In the genomic region with DNA sequence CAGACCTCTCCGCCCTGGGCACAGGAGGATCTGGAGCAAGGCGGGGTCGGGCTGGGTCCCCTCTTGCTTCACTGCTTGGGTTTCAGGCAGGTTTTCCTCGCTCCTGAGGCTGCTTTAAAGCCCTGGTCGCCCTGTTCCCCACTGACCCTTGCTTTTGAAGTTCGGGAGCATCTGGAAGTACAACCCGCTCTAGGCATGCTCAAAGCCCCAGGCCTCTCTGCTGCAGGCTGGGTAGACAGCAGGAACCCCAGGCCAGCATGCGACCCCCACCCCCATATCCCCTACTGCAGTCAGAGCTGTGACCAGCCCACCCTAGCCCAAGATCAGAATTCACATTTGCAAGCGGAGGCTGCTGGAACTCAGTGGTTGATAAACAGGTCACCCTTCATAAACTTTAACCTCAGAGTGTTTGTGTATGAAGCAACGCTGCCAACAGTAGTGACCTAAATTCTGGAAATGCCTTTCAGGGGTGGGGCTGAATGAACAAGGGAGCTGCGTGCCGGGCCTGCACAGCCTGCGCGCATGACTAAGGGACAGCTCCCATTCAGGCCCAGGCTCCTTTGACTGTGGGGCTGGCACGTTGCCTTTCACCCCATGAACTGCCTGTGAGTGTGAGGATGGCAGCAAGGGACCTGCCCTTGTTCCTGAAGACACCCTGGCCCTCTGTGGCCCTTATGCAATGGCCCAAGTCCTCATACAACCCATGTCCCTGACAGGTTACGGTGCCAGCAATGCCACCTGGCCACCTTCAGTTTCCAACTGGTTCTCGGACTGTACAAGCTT, we compare ENCODE assay signal across 8 cellular contexts. TPM values are rescaled to one million over a fixed set of nuclear protein-coding genes. Genes with fewer than 3 reads are reported as not detected.
DNase-seq lines count a peak whose midpoint lies in the region; ATAC-seq and TF ChIP-seq lines count a peak whose summit lies in the region.

No MANE protein-coding gene starts in this region.

- CTCF ChIA-PET in SK-N-SH (lab: Yijun Ruan, JAX): no interaction called here
- CTCF ChIA-PET in activated naive CD4-positive, alpha-beta T cell treated with anti-CD3 and anti-CD28 coated beads, Interleukin-2, amount 10 ng/mL, durations not matched to agents 7 days and 5 days (lab: Charles Lee): no interaction called here

- no peak overlapping the region for H2BK120ac ChIP-seq in mesenchymal stem cell (ENCODE audit: low read depth, low read length)

- H2BK5ac ChIP-seq in mesenchymal stem cell (ENCODE audit: low read depth, low read length, poor library complexity, severe bottlenecking): no peak overlapping the region

- H2AK5ac ChIP-seq in mesenchymal stem cell (ENCODE audit: low read length, severe bottlenecking): peak overlapping the region; percentile 16

- no peaks in the 10 kb centered on the region for H3K27me3 ChIP-seq in SK-N-SH (ENCODE audit: insufficient read depth)
- H3K27me3 ChIP-seq in mesenchymal stem cell (ENCODE audit: control insufficient read depth in 1 of 2, insufficient read depth in 1 of 2, low read length in 2 of 2): no peaks in the 10 kb centered on the region

- no peak for DNase-seq in SK-N-SH
- DNase-seq in effector memory CD8-positive, alpha-beta T cell: peak in 2 of 3 experiments; percentile 30 to 31
- DNase-seq in mesenchymal stem cell: peak; percentile 63
- no peak for DNase-seq in NCI-H2196 treated with DMSO at 0.1 percent for 48 hours (lab: John Stamatoyannopoulos, UW; ENCODE audit: unreplicated experiment)
- no peak for DNase-seq in DMS 273 (lab: John Stamatoyannopoulos, UW; ENCODE audit: unreplicated experiment)
- DNase-seq in activated naive CD4-positive, alpha-beta T cell treated with anti-CD3 and anti-CD28 coated beads, Interleukin-2, amount 10 ng/mL, durations not matched to agents 7 days and 5 days: no peak

- H3K4me2 ChIP-seq in SK-N-SH (no peak overlapping the region), mesenchymal stem cell (ENCODE audit: low read length, poor library complexity, severe bottlenecking) (no peak overlapping the region)

- H3K23ac ChIP-seq in mesenchymal stem cell (ENCODE audit: low read length in 2 of 2): no peak overlapping the region

- no peak overlapping the region for H3K4me3 ChIP-seq in SK-N-SH (ENCODE audit: low read depth in 2 of 2, low read length in 1 of 2)
- peak overlapping the region in 1 of 2 experiments; percentile 24 for H3K4me3 ChIP-seq in mesenchymal stem cell (ENCODE audit: insufficient read depth in 1 of 2, low read depth in 1 of 2, low read length in 2 of 2)

- H3K27ac ChIP-seq in SK-N-SH (ENCODE audit: low read depth in 2 of 2, low read length in 1 of 2) (no peak overlapping the region), mesenchymal stem cell (ENCODE audit: low read length, poor library complexity, severe bottlenecking) (no peak overlapping the region)

- no peaks in the 10 kb centered on the region for H4K20me1 ChIP-seq in SK-N-SH (ENCODE audit: insufficient read depth)

- peaks cover 8% of the 10 kb centered on the region for H3K36me3 Mint-ChIP-seq in effector memory CD8-positive, alpha-beta T cell (ENCODE audit: insufficient read depth)
- no peaks in the 10 kb centered on the region for H3K36me3 Mint-ChIP-seq in activated naive CD4-positive, alpha-beta T cell treated with anti-CD3 and anti-CD28 coated beads, Interleukin-2, amount 10 ng/mL, durations not matched to agents 7 days and 5 days

- POLR2A ChIA-PET in SK-N-SH (lab: Yijun Ruan, JAX): no interaction called here

- no peak for TF ChIP-seq CTCF in SK-N-SH (IDR thresholded peaks at IDR 0.05)

- H3K27ac Mint-ChIP-seq in effector memory CD8-positive, alpha-beta T cell: peak overlapping the region in 1 of 2 donors; percentile 93
- no peak overlapping the region for H3K27ac Mint-ChIP-seq in activated naive CD4-positive, alpha-beta T cell treated with anti-CD3 and anti-CD28 coated beads, Interleukin-2, amount 10 ng/mL, durations not matched to agents 7 days and 5 days

- H3K9me3 ChIP-seq in SK-N-SH (no peaks in the 10 kb centered on the region), mesenchymal stem cell (ENCODE audit: control insufficient read depth, low read length) (no peaks in the 10 kb centered on the region)

- H3K4me1 ChIP-seq in SK-N-SH (ENCODE audit: control insufficient read depth in 1 of 2, insufficient read depth in 2 of 2, low read depth in 1 of 2, low read length in 1 of 2) (peaks cover 0 to 5% of the 10 kb centered on the region in 2 experiments; a peak in 2 of 4 replicates), mesenchymal stem cell (ENCODE audit: control insufficient read depth, insufficient read depth, low read depth, low read length) (peaks cover 22% of the 10 kb centered on the region)

- H3K36me3 ChIP-seq in SK-N-SH (replicated peaks in 1 of 2; ENCODE audit: control insufficient read depth in 1 of 2, insufficient read depth in 2 of 2, low read length in 1 of 2) (no peaks in the 10 kb centered on the region), mesenchymal stem cell (ENCODE audit: control insufficient read depth in 1 of 2, insufficient read depth in 2 of 2, low read depth in 1 of 2, low read length in 2 of 2) (no peaks in the 10 kb centered on the region)

- H3F3A ChIP-seq in SK-N-SH (replicated peaks; ENCODE audit: insufficient read depth): no peaks in the 10 kb centered on the region

- H3K9me2 ChIP-seq in SK-N-SH: no peaks in the 10 kb centered on the region

- H3K4me1 Mint-ChIP-seq in effector memory CD8-positive, alpha-beta T cell (ENCODE audit: low read depth in 2 of 2): peaks cover 8 to 24% of the 10 kb centered on the region in 2 donors
- H3K4me1 Mint-ChIP-seq in activated naive CD4-positive, alpha-beta T cell treated with anti-CD3 and anti-CD28 coated beads, Interleukin-2, amount 10 ng/mL, durations not matched to agents 7 days and 5 days: peaks cover 23% of the 10 kb centered on the region

- 75% methylated on average over 11 of the region's 17 CpGs for WGBS in SK-N-SH (ENCODE audit: low lambda C conversion rate)
- 56% methylated on average over 16 of the region's 17 CpGs for WGBS in mesenchymal stem cell

- no peaks in the 10 kb centered on the region for H3K79me1 ChIP-seq in mesenchymal stem cell (replicated peaks; ENCODE audit: low read length, poor library complexity, severe bottlenecking)

- no peak overlapping the region for H2AFZ ChIP-seq in SK-N-SH (ENCODE audit: low read depth)
- no peak overlapping the region for H2AFZ ChIP-seq in mesenchymal stem cell (ENCODE audit: low read depth, low read length)

- H2BK15ac ChIP-seq in mesenchymal stem cell (ENCODE audit: low read depth, poor library complexity, severe bottlenecking): no peak overlapping the region

- H3K79me2 ChIP-seq in SK-N-SH (ENCODE audit: insufficient read depth): no peaks in the 10 kb centered on the region

- ATAC-seq in SK-N-SH treated with all-trans-retinoic acid at 6 μM for 48 hours (peak; percentile 62), HG02623 (IDR thresholded peaks at IDR 0.05; ENCODE audit: unreplicated experiment) (no peak)
- ATAC-seq in effector memory CD8-positive, alpha-beta T cell (replicated peaks): peak; percentile 85

- H3K9ac ChIP-seq in SK-N-SH (no peak overlapping the region), mesenchymal stem cell (ENCODE audit: low read length) (peak overlapping the region; percentile 41)

- no peaks in the 10 kb centered on the region for H3K9me3 Mint-ChIP-seq in effector memory CD8-positive, alpha-beta T cell
- H3K9me3 Mint-ChIP-seq in activated naive CD4-positive, alpha-beta T cell treated with anti-CD3 and anti-CD28 coated beads, Interleukin-2, amount 10 ng/mL, durations not matched to agents 7 days and 5 days: no peaks in the 10 kb centered on the region

- no peak for TF ChIP-seq EP300 in SK-N-SH (IDR thresholded peaks at IDR 0.05; ENCODE audit: borderline replicate concordance in 1 of 2, low read depth in 1 of 2, low read length in 1 of 2)

- peak overlapping the region; percentile 47 to 51 for H3K18ac ChIP-seq in mesenchymal stem cell (ENCODE audit: low read depth in 1 of 2, low read length in 2 of 2)

- peak overlapping the region; percentile 29 for H4K8ac ChIP-seq in mesenchymal stem cell (ENCODE audit: low read length)

- peak overlapping the region in 1 of 2 experiments; percentile 65 for H2BK12ac ChIP-seq in mesenchymal stem cell (ENCODE audit: low read length in 2 of 2)

- H3K4ac ChIP-seq in mesenchymal stem cell (ENCODE audit: low read depth in 1 of 2, low read length in 2 of 2): peak overlapping the region in 1 of 2 experiments; percentile 37

- H4K91ac ChIP-seq in mesenchymal stem cell (ENCODE audit: low read length): peak overlapping the region; percentile 52

- no peaks in the 10 kb centered on the region for H3K27me3 Mint-ChIP-seq in effector memory CD8-positive, alpha-beta T cell
- H3K27me3 Mint-ChIP-seq in activated naive CD4-positive, alpha-beta T cell treated with anti-CD3 and anti-CD28 coated beads, Interleukin-2, amount 10 ng/mL, durations not matched to agents 7 days and 5 days: peaks cover 41% of the 10 kb centered on the region

- TF ChIP-seq RAD21 in SK-N-SH (IDR thresholded peaks at IDR 0.05; ENCODE audit: low read length): no peak

- peak overlapping the region in 1 of 2 donors; percentile 73 for H3K4me3 Mint-ChIP-seq in effector memory CD8-positive, alpha-beta T cell
- H3K4me3 Mint-ChIP-seq in activated naive CD4-positive, alpha-beta T cell treated with anti-CD3 and anti-CD28 coated beads, Interleukin-2, amount 10 ng/mL, durations not matched to agents 7 days and 5 days: no peak overlapping the region

- peak overlapping the region in 1 of 2 experiments; percentile 9 for H3K14ac ChIP-seq in mesenchymal stem cell (ENCODE audit: low read length in 2 of 2)

TF ChIP-seq in SK-N-SH, 30 proteins besides CTCF, POLR2A, EP300 and RAD21 (continues in another document):
- TF ChIP-seq MEF2A (IDR thresholded peaks at IDR 0.05; ENCODE audit: borderline replicate concordance, low read depth) (no peak), EZH2phosphoT487 (IDR thresholded peaks at IDR 0.05; ENCODE audit: borderline replicate concordance, low read depth) (no peak), TCF12 (IDR thresholded peaks at IDR 0.05) (no peak), FOSL2 (IDR thresholded peaks at IDR 0.05; ENCODE audit: borderline replicate concordance, low read depth) (no peak), TEAD4 (IDR thresholded peaks at IDR 0.05; ENCODE audit: borderline replicate concordance, insufficient read depth) (no peak), CHD2 (IDR thresholded peaks at IDR 0.05; ENCODE audit: low read length, partially characterized antibody) (no peak), RCOR1 (IDR thresholded peaks at IDR 0.05; ENCODE audit: low read length) (no peak)

RNA-seq across cellular contexts. Expression of a gene that starts 52.5 kb away (rescaled TPM):
- polyA plus RNA-seq in SK-N-SH (2012; rRNA removed): 0.86 and 0.95 TPM in 2 replicates
- 0.63 and 0.73 TPM in 2 replicates for polyA plus RNA-seq in SK-N-SH (2012; cell fraction: cytosol; rRNA removed)
- polyA plus RNA-seq in SK-N-SH (2012; cell fraction: nucleus; rRNA removed): 1.5 and 2.7 TPM in 2 replicates
- 1.7 TPM for polyA plus RNA-seq in mesenchymal stem cell (2013, experiment 1 of 2)
- 2.0 TPM for polyA plus RNA-seq in mesenchymal stem cell (2013, experiment 2 of 2)

Comparison
In these comparisons a context has a peak if more than half of its experiments do, and no peak if none do; other contexts are left out.
1. DNase-seq: peak in effector memory CD8-positive, alpha-beta T cell (2 of 3) and mesenchymal stem cell (single experiment); none in SK-N-SH (single experiment), NCI-H2196 treated with DMSO at 0.1 percent for 48 hours (single experiment), DMS 273 (single experiment) and activated naive CD4-positive, alpha-beta T cell treated with anti-CD3 and anti-CD28 coated beads, Interleukin-2, amount 10 ng/mL, durations not matched to agents 7 days and 5 days (single experiment).